ENCODE assay signal across 14 cellular contexts in the genomic region with DNA sequence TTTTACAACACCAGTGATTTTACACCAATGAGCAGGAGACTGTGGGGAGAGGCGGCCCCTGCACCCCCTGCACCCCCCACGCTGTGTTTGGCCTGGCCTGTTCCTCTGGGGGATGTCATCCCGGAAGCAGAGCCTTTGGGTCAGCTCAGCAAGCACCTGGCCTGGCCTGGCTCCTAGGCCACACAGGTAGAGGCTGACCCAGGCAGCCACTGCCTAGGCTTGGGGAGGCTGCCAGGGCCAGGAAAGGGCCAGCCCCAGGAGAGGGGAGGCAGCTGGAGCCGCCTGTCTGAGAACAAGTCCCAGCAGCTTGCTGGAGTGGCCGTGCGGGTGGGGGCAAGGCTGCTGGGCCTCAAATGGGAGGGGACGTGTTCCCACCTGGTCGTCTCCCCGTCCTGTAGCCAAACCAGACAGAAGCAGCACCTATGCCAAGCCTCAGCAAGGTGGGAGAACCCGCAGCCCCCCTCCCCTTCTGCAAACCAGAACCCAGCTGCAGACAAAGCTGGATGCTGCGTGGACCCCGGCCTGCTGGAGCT. TPM values are rescaled to one million over a fixed set of nuclear protein-coding genes. Genes with fewer than 3 reads are reported as not detected.
DNase-seq lines count a peak whose midpoint lies in the region; ATAC-seq and TF ChIP-seq lines count a peak whose summit lies in the region.
"Had no signal": no experiment of that assay in that cellular context is flagged by ENCODE, and none has a peak within 500 bp of the region (broad histone marks: within the 10 kb centered on the region; RNA-seq: fewer than 3 reads in every experiment).

No MANE protein-coding gene starts in this region.

- peak overlapping the region; percentile 65 for H3K4me3 Mint-ChIP-seq in activated CD8-positive, alpha-beta T cell treated with anti-CD3 and anti-CD28 coated beads for 36 hours

- WGBS in spleen, 5 donors, result 63 to 90% (median 80%) methylated on average over 7 to 12 of the region's 12 CpGs

- H3K9me3 Mint-ChIP-seq in activated CD8-positive, alpha-beta T cell treated with anti-CD3 and anti-CD28 coated beads for 36 hours, result no peaks in the 10 kb centered on the region

- POLR2A ChIA-PET in activated CD8-positive, alpha-beta T cell treated with anti-CD3 and anti-CD28 coated beads for 36 hours (lab: Charles Lee), result interaction anchor here (0.6 to 4.5 kb wide), 7 partner anchors 8 to 717 kb away, joined by 3 to 33 read pairs (median 3); no protein-coding TSS in a partner anchor

- no peak for TF ChIP-seq CTCF in activated CD8-positive, alpha-beta T cell treated with anti-CD3 and anti-CD28 coated beads for 36 hours (IDR thresholded peaks at IDR 0.05)
- TF ChIP-seq CTCF in left ventricle myocardium inferior (IDR thresholded peaks at IDR 0.05; ENCODE audit: borderline replicate concordance), result no peak
- TF ChIP-seq CTCF in spleen (IDR thresholded peaks at IDR 0.05 in 8 of 11, conservative IDR thresholded peaks at IDR 0.05 in 3 of 11), result no peak

- intact Hi-C loops in activated CD8-positive, alpha-beta T cell treated with anti-CD3 and anti-CD28 coated beads for 36 hours (cut with micrococcal nuclease), result no loop called here
- intact Hi-C loops in left ventricle myocardium inferior (cut with micrococcal nuclease), result no loop called here
- intact Hi-C loops in spleen (cut with DNase I; ENCODE audit: low total_unique reads), result no loop called here

- DNase-seq in NCI-H2171 treated with DMSO at 0.1 percent for 48 hours (lab: John Stamatoyannopoulos, UW) (peak; percentile 32), NCI-H2171 (lab: John Stamatoyannopoulos, UW) (no peak), left ventricle myocardium inferior (peak; percentile 53), spleen (peak; percentile 73), NCI-H2029 (lab: John Stamatoyannopoulos, UW) (no peak), NOMO-1 treated with dmso at 0.1 percent for 144 hours (lab: John Stamatoyannopoulos, UW; ENCODE audit: unreplicated experiment) (no peak)
- peak; percentile 18 for DNase-seq in activated CD8-positive, alpha-beta T cell treated with anti-CD3 and anti-CD28 coated beads for 36 hours
- DNase-seq: DMS153, Kasumi-1, PC-3 had no signal

- ATAC-seq in activated CD8-positive, alpha-beta T cell treated with anti-CD3 and anti-CD28 coated beads for 36 hours, result no peak
- ATAC-seq in GM19395 (IDR thresholded peaks at IDR 0.05; ENCODE audit: unreplicated experiment), result no peak
- ATAC-seq: PC-3 had no signal

- H3K36me3 Mint-ChIP-seq in activated CD8-positive, alpha-beta T cell treated with anti-CD3 and anti-CD28 coated beads for 36 hours (ENCODE audit: low read depth), result peaks cover 4% of the 10 kb centered on the region

- peak overlapping the region; percentile 99 for H3K27ac Mint-ChIP-seq in activated CD8-positive, alpha-beta T cell treated with anti-CD3 and anti-CD28 coated beads for 36 hours

- TF ChIP-seq POLR2A in spleen (IDR thresholded peaks at IDR 0.05), result no peak

- peaks cover 48% of the 10 kb centered on the region for H3K4me1 ChIP-seq in left ventricle myocardium inferior
- peaks cover 4 to 34% (median 16%) of the 10 kb centered on the region in 6 donors for H3K4me1 ChIP-seq in spleen

- H3K4me1 Mint-ChIP-seq in activated CD8-positive, alpha-beta T cell treated with anti-CD3 and anti-CD28 coated beads for 36 hours (ENCODE audit: low read depth), result peaks cover 26% of the 10 kb centered on the region

- H3K9me3 ChIP-seq in left ventricle myocardium inferior (replicated peaks) (no peaks in the 10 kb centered on the region), spleen (no peaks in the 10 kb centered on the region)
- H3K9me3 ChIP-seq: neutrophil had no signal

- H3K27me3 ChIP-seq in left ventricle myocardium inferior (ENCODE audit: low read depth) (no peaks in the 10 kb centered on the region), spleen (replicated peaks in 1 of 7) (peaks cover 0 to 21% (median 0%) of the 10 kb centered on the region in 7 donors)
- H3K27me3 ChIP-seq: cardiac muscle cell, neutrophil had no signal

- CTCF ChIA-PET in activated CD8-positive, alpha-beta T cell treated with anti-CD3 and anti-CD28 coated beads for 36 hours (lab: Charles Lee), result interaction anchor here (0.9 to 1.6 kb wide), 8 partner anchors 10 to 55 kb away, joined by 3 to 5 read pairs (median 3); partner anchors contain the start of gene SARDH

- H3K36me3 ChIP-seq in left ventricle myocardium inferior (no peaks in the 10 kb centered on the region), spleen (no peaks in the 10 kb centered on the region)
- H3K36me3 ChIP-seq: cardiac muscle cell, neutrophil had no signal

- H3K4me3 ChIP-seq in left ventricle myocardium inferior (peak overlapping the region; percentile 19), spleen (no peak overlapping the region)
- H3K4me3 ChIP-seq: cardiac muscle cell had no signal

- peak overlapping the region; percentile 84 for H3K27ac ChIP-seq in left ventricle myocardium inferior (replicated peaks)
- peak overlapping the region; percentile 27 to 81 (median 67) for H3K27ac ChIP-seq in spleen
- H3K27ac ChIP-seq: cardiac muscle cell, neutrophil had no signal

- H3K27me3 Mint-ChIP-seq in activated CD8-positive, alpha-beta T cell treated with anti-CD3 and anti-CD28 coated beads for 36 hours, result no peaks in the 10 kb centered on the region

RNA-seq across cellular contexts. Expression of gene DBH, which starts 46.9 kb away (rescaled TPM):
- not detected for total RNA-seq in activated CD8-positive, alpha-beta T cell treated with anti-CD3 and anti-CD28 coated beads for 36 hours
- total RNA-seq in left ventricle myocardium inferior (not detected), spleen (1 to 10 TPM in 1 of 7 donors, under 1 TPM in 4, not detected in 2; 0.27 to 1.2 (median 0.57) TPM)
- polyA plus RNA-seq in spleen, result under 1 TPM; 0.03 to 0.26 (median 0.16) TPM
- total RNA-seq: A172, cardiac muscle cell, PC-3 had no signal

RNA-seq across cellular contexts. Expression of gene SARDH, which starts 55.1 kb away (rescaled TPM):
- 1 to 10 TPM; 5.5 to 5.6 TPM for total RNA-seq in activated CD8-positive, alpha-beta T cell treated with anti-CD3 and anti-CD28 coated beads for 36 hours
- total RNA-seq in left ventricle myocardium inferior (0.63 TPM), spleen (1 to 10 TPM; 1.0 to 4.5 (median 3.1) TPM)
- 1 to 10 TPM; 1.3 to 1.5 (median 1.5) TPM for polyA plus RNA-seq in spleen

Comparison
In these comparisons a context has a peak if more than half of its experiments do, and no peak if none do; other contexts are left out.
1. DNase-seq: peak in NCI-H2171 treated with DMSO at 0.1 percent for 48 hours (single experiment), activated CD8-positive, alpha-beta T cell treated with anti-CD3 and anti-CD28 coated beads for 36 hours (single experiment), left ventricle myocardium inferior (single experiment) and spleen (single experiment); none in NCI-H2171 (single experiment), NCI-H2029 (single experiment) and NOMO-1 treated with dmso at 0.1 percent for 144 hours (single experiment).